Comparison of ENCODE assay signal across 10 cellular contexts in genomic region chr10:85642421-85643170, GRCh38.
A peak's percentile ranks its signal among the peaks of the same experiment; 100 is the strongest.
DNase-seq lines count a peak whose midpoint lies in the region; ATAC-seq and TF ChIP-seq lines count a peak whose summit lies in the region.
"Had no signal": no experiment of that assay in that cellular context is flagged by ENCODE, and none has a peak within 500 bp of the region (broad histone marks: within the 10 kb centered on the region; RNA-seq: fewer than 3 reads in every experiment).

No MANE protein-coding gene starts in this region.

- no peaks in the 10 kb centered on the region for H3K4me1 ChIP-seq in gastrocnemius medialis

- no peaks in the 10 kb centered on the region for H3K27me3 ChIP-seq in gastrocnemius medialis

- H3K36me3 ChIP-seq in gastrocnemius medialis: no peaks in the 10 kb centered on the region

- intact Hi-C loops in gastrocnemius medialis (cut with DNase I; ENCODE audit: low total_unique reads): no loop called here

- no peaks in the 10 kb centered on the region for H3K9me3 ChIP-seq in gastrocnemius medialis

- ATAC-seq in gastrocnemius medialis: peak; percentile 81
- ATAC-seq in HG02623 (IDR thresholded peaks at IDR 0.05; ENCODE audit: unreplicated experiment): no peak
- no peak for ATAC-seq in GM18870 (IDR thresholded peaks at IDR 0.05; ENCODE audit: unreplicated experiment)
- ATAC-seq in GM19463 (IDR thresholded peaks at IDR 0.05; ENCODE audit: unreplicated experiment): no peak

- H3K27ac ChIP-seq in gastrocnemius medialis: peak overlapping the region; percentile 26 to 59 (median 53)

- no peak for TF ChIP-seq POLR2A in gastrocnemius medialis (IDR thresholded peaks at IDR 0.05)

- no peak overlapping the region for H3K4me3 ChIP-seq in epithelial cell of esophagus (ENCODE audit: low read length)
- no peak overlapping the region for H3K4me3 ChIP-seq in gastrocnemius medialis

- TF ChIP-seq CTCF in epithelial cell of esophagus (IDR thresholded peaks at IDR 0.05; ENCODE audit: insufficient read depth, low read depth, low read length, missing control alignments): no peak
- TF ChIP-seq CTCF in gastrocnemius medialis (IDR thresholded peaks at IDR 0.05 in 4 of 5, conservative IDR thresholded peaks at IDR 0.05 in 1 of 5): no peak

- in situ Hi-C loops in gastrocnemius medialis (cut with MboI; ENCODE audit: low sequenced_read_pairs in 4 of 4): no loop called here

- DNase-seq in GM04503 (ENCODE audit: low read depth) (peak; percentile 44), NCI-H446 treated with DMSO at 0.1 percent for 48 hours (lab: John Stamatoyannopoulos, UW) (peak; percentile 25), epithelial cell of esophagus (ENCODE audit: low read depth) (peak; percentile 84), gastrocnemius medialis (peak in 1 of 2 donors; percentile 47), iPS-NIHi11 (ENCODE audit: low spot score) (no peak)
- DNase-seq: activated CD4-positive, alpha-beta memory T cell treated with anti-CD3 and anti-CD28 coated beads, Interleukin-2, amount 10 ng/mL, durations not matched to agents 7 days and 5 days; NCI-H2107 had no signal

Comparison
In these comparisons a context has a peak if more than half of its experiments do, and no peak if none do; other contexts are left out.
1. ATAC-seq: peak in gastrocnemius medialis (2 of 2); none in HG02623 (single experiment), GM18870 (single experiment) and GM19463 (single experiment).